15 cellular contexts compared by ENCODE assay signal in genomic region chr2:85181093-85181685, GRCh38. TPM values are rescaled to one million over a fixed set of nuclear protein-coding genes. Genes with fewer than 3 reads are reported as not detected.
DNase-seq lines count a peak whose midpoint lies in the region; ATAC-seq, FAIRE-seq and TF ChIP-seq lines count a peak whose summit lies in the region.
"Had no signal": no experiment of that assay in that cellular context is flagged by ENCODE, and none has a peak within 500 bp of the region (broad histone marks: within the 10 kb centered on the region; RNA-seq: fewer than 3 reads in every experiment).

No MANE protein-coding gene starts in this region.

- H3K4me3 ChIP-seq in WERI-Rb-1 (ENCODE audit: low read depth, low read length), result no peak overlapping the region
- H3K4me3 ChIP-seq in right lobe of liver, result no peak overlapping the region
- H3K4me3 ChIP-seq: esophagus muscularis mucosa, HAP-1, pancreas had no signal

- intact Hi-C loops in right lobe of liver (cut with DNase I), result no loop called here

- no peaks in the 10 kb centered on the region for H3K36me3 ChIP-seq in WERI-Rb-1
- no peaks in the 10 kb centered on the region for H3K36me3 ChIP-seq in right lobe of liver
- H3K36me3 ChIP-seq: esophagus muscularis mucosa, HAP-1, pancreas had no signal

- peaks cover 0 to 6% (median 2%) of the 10 kb centered on the region in 4 donors for H3K4me1 ChIP-seq in right lobe of liver
- H3K4me1 ChIP-seq: pancreas had no signal

- no peak for TF ChIP-seq POLR2A in right lobe of liver (IDR thresholded peaks at IDR 0.05)

- FAIRE-seq in urothelium cell line (lab: Jason Lieb, UNC), result no peak
- FAIRE-seq: pancreas had no signal

- H3K9me3 ChIP-seq in WERI-Rb-1 (ENCODE audit: severe bottlenecking), result no peaks in the 10 kb centered on the region
- H3K9me3 ChIP-seq in right lobe of liver, result no peaks in the 10 kb centered on the region
- H3K9me3 ChIP-seq: esophagus muscularis mucosa, HAP-1, pancreas had no signal

- DNase-seq in COLO668 (lab: John Stamatoyannopoulos, UW; ENCODE audit: unreplicated experiment) (peak; percentile 33), WERI-Rb-1 (no peak), right lobe of liver (no peak), HPDE6-E6E7 (ENCODE audit: extremely low spot score) (no peak), NCI-H2196 (lab: John Stamatoyannopoulos, UW; ENCODE audit: unreplicated experiment) (no peak), urothelium cell line (ENCODE audit: low spot score) (no peak)
- DNase-seq: amniotic stem cell, islet precursor cell, NCI-H2081, pancreas had no signal

- ATAC-seq in right lobe of liver (peak in 3 of 4 donors; percentile 17 to 22 (median 18)), HG03139 (IDR thresholded peaks at IDR 0.05; ENCODE audit: unreplicated experiment) (no peak)

- H3K27me3 ChIP-seq in WERI-Rb-1 (ENCODE audit: insufficient read depth, low read depth, severe bottlenecking), result no peaks in the 10 kb centered on the region
- H3K27me3 ChIP-seq in right lobe of liver, result no peaks in the 10 kb centered on the region
- H3K27me3 ChIP-seq: esophagus muscularis mucosa, pancreas had no signal

- 0 out of 2 replicates have a peak, but pooled peaks have one; percentile 10 for TF ChIP-seq CTCF in GM12874 (IDR thresholded peaks at IDR 0.05; ENCODE audit: insufficient read depth, low read depth, low read length)
- peak; percentile 32; the same call in 1 of the 2 replicates for TF ChIP-seq CTCF in WERI-Rb-1 (IDR thresholded peaks at IDR 0.05; ENCODE audit: low read depth, low read length)
- TF ChIP-seq CTCF in right lobe of liver (IDR thresholded peaks at IDR 0.05), result no peak

- 63% methylated on average over 4 of the region's 5 CpGs for WGBS in right lobe of liver (ENCODE audit: insufficient coverage, low coverage, low lambda C conversion rate, missing lambda C conversion rate)

- H3K27ac ChIP-seq in WERI-Rb-1, result no peak overlapping the region; the same call in 1 of the 2 replicates
- no peak overlapping the region for H3K27ac ChIP-seq in right lobe of liver
- H3K27ac ChIP-seq: esophagus muscularis mucosa, pancreas had no signal

RNA-seq across cellular contexts. Expression of gene TCF7L1, which starts 48.0 kb away (rescaled TPM):
- total RNA-seq in right lobe of liver, result 1 to 10 TPM; 1.2 to 8.8 (median 3.7) TPM
- total RNA-seq: activated CD8-positive, alpha-beta memory T cell treated with anti-CD3 and anti-CD28 coated beads for 36 hours had no signal

Comparison
In these comparisons a context has a peak if more than half of its experiments do, and no peak if none do; other contexts are left out.
1. CTCF ChIP-seq: peak in GM12874 (single experiment) and WERI-Rb-1 (single experiment); none in right lobe of liver (0 of 4).